27 cellular contexts compared by ENCODE assay signal in the genomic region with DNA sequence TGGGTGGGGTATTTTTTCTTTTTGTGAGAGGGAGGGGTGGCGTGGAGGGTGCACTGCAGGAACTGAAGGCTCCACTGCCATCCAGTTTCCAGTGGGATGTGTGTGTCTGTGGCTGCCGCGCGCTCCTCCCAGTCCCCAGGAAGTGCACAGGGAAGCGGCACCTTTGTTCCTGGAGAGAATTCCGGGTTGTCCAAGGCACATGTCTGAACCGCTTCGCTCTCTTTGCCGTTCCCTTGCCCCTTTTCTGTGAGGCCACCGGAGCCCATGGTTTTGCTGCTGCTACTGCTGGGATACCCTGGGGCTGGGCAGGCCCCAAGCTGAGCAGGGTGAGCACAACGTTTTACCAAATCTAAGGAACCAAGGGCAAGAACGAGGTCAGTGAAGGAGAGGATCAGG. TPM values are rescaled to one million over a fixed set of nuclear protein-coding genes. Genes with fewer than 3 reads are reported as not detected.
DNase-seq lines count a peak whose midpoint lies in the region; ATAC-seq, FAIRE-seq and TF ChIP-seq lines count a peak whose summit lies in the region.
"Had no signal": no experiment of that assay in that cellular context is flagged by ENCODE, and none has a peak within 500 bp of the region (broad histone marks: within the 10 kb centered on the region; RNA-seq: fewer than 3 reads in every experiment).

No MANE protein-coding gene starts in this region.

- H3K4me1 ChIP-seq in BLaER1 (peaks cover 91% of the 10 kb centered on the region), NT2/D1 (ENCODE audit: insufficient read depth, insufficient read length) (peaks cover 36% of the 10 kb centered on the region), HepG2 (ENCODE audit: insufficient read depth, low read length) (peaks cover 4% of the 10 kb centered on the region)
- H3K4me1 ChIP-seq in CD4-positive, CD25-positive, alpha-beta regulatory T cell (ENCODE audit: control insufficient read depth, insufficient read depth, low read length, poor library complexity, severe bottlenecking) = peaks cover 38% of the 10 kb centered on the region
- H3K4me1 ChIP-seq: gastrocnemius medialis, sigmoid colon had no signal

- TF ChIP-seq POLR2A in HepG2 (IDR thresholded peaks at IDR 0.05; ENCODE audit: insufficient read depth in 1 of 2, low read depth in 2 of 2, low read length in 2 of 2) = no peak

- H3K27ac ChIP-seq in BLaER1 (peak overlapping the region; percentile 93), HepG2 (ENCODE audit: extremely low read length, insufficient read depth, low read length) (no peak overlapping the region)
- peak overlapping the region; percentile 51 for H3K27ac ChIP-seq in CD4-positive, CD25-positive, alpha-beta regulatory T cell (ENCODE audit: insufficient read depth, low read length, poor library complexity, severe bottlenecking)
- H3K27ac ChIP-seq: coronary artery, esophagus squamous epithelium, gastrocnemius medialis, sigmoid colon, stomach had no signal

- no peaks in the 10 kb centered on the region for H3K9me3 Mint-ChIP-seq in CD4-positive, CD25-positive, alpha-beta regulatory T cell

- H3K4me3 Mint-ChIP-seq in CD4-positive, CD25-positive, alpha-beta regulatory T cell = peak overlapping the region in 2 of 4 donors; percentile 31 to 64

- ATAC-seq in CD4-positive, CD25-positive, alpha-beta regulatory T cell (ENCODE audit: low read depth in 2 of 2) = no peak
- ATAC-seq in HepG2 (no peak), HG03025 (IDR thresholded peaks at IDR 0.05; ENCODE audit: low FRiP score, unreplicated experiment) (no peak), GM21515 (IDR thresholded peaks at IDR 0.05; ENCODE audit: unreplicated experiment) (no peak)
- ATAC-seq: gastrocnemius medialis had no signal

- no peaks in the 10 kb centered on the region for H4K20me1 ChIP-seq in BLaER1
- H4K20me1 ChIP-seq in HepG2 (ENCODE audit: insufficient read depth, low read length) = no peaks in the 10 kb centered on the region; the same call in 1 of the 2 replicates

- FAIRE-seq in HepG2 (lab: Jason Lieb, UNC) = no peak
- FAIRE-seq: H54, HTR-8/SVneo, islet of Langerhans had no signal

- no peaks in the 10 kb centered on the region for H3K27me3 Mint-ChIP-seq in CD4-positive, CD25-positive, alpha-beta regulatory T cell
- H3K27me3 Mint-ChIP-seq: progenitor cell of endocrine pancreas had no signal

- H3K36me3 Mint-ChIP-seq in CD4-positive, CD25-positive, alpha-beta regulatory T cell = peaks cover 32% of the 10 kb centered on the region

- H3K9me3 ChIP-seq in BLaER1 (peaks cover 5% of the 10 kb centered on the region), NT2/D1 (ENCODE audit: insufficient read depth, low read length) (no peaks in the 10 kb centered on the region), HepG2 (ENCODE audit: low read length) (no peaks in the 10 kb centered on the region)
- no peaks in the 10 kb centered on the region for H3K9me3 ChIP-seq in CD4-positive, CD25-positive, alpha-beta regulatory T cell (ENCODE audit: control insufficient read depth in 2 of 2, low read length in 2 of 2)
- H3K9me3 ChIP-seq: esophagus squamous epithelium, gastrocnemius medialis, sigmoid colon, SK-N-SH, stomach, transverse colon had no signal

- TF ChIP-seq EP300 in HepG2 (IDR thresholded peaks at IDR 0.05; ENCODE audit: low read depth in 2 of 2, low read length in 2 of 2) (no peak), HepG2 (CRISPR knock-in tag; IDR thresholded peaks at IDR 0.05; ENCODE audit: borderline replicate concordance) (no peak)

- TF ChIP-seq CTCF in HepG2 (CRISPR knock-in tag; IDR thresholded peaks at IDR 0.05) = no peak

- H3K79me2 ChIP-seq in HepG2 (ENCODE audit: insufficient read depth, low read length) = no peaks in the 10 kb centered on the region

- in situ Hi-C loops in HepG2 (cut with HindIII; ENCODE audit: extremely low pct_ligation_motif_present, low pct_unique_long_range_greater_than_20kb) = no loop called here

- CTCF ChIA-PET in HepG2 (lab: Yijun Ruan, JAX; ENCODE audit: low intra/inter-chr PET ratio, low total read pairs) = no interaction called here

- no TSS peak for BruUV-seq in HepG2 (replicated peaks; lab: Mats Ljungman, UMichigan)

- H3K27ac Mint-ChIP-seq in CD4-positive, CD25-positive, alpha-beta regulatory T cell = peak overlapping the region in 2 of 3 donors; percentile 77 to 99
- H3K27ac Mint-ChIP-seq: progenitor cell of endocrine pancreas had no signal

- peak overlapping the region; percentile 80 for H3K9ac ChIP-seq in BLaER1
- H3K9ac ChIP-seq in NT2/D1 (ENCODE audit: insufficient read length, low read depth) = peak overlapping the region; percentile 57
- H3K9ac ChIP-seq in HepG2 (ENCODE audit: insufficient read depth, low read depth, low read length) = no peak overlapping the region
- H3K9ac ChIP-seq: SK-N-SH had no signal

- no peak overlapping the region for H2AFZ ChIP-seq in HepG2 (ENCODE audit: low read length)

- no peak for DNase-seq in CD4-positive, CD25-positive, alpha-beta regulatory T cell
- DNase-seq in NT2/D1 (ENCODE audit: low read depth, low spot score) (no peak), HepG2 (ENCODE audit: low spot score) (no peak), NCI-H510A (lab: John Stamatoyannopoulos, UW) (no peak)
- DNase-seq: activated CD4-positive, alpha-beta T cell treated with anti-CD3 and anti-CD28 coated beads, Interleukin-2, amount 50 U/mL, for 48 hours; activated naive CD4-positive, alpha-beta T cell; amygdala; COR-L47; esophagus squamous epithelium; gastrocnemius medialis; NCI-H1092 treated with DMSO at 0.1 percent for 48 hours; NCI-H2029; NCI-H2227 treated with DMSO at 0.1 percent for 48 hours; sigmoid colon; SK-N-SH; stomach; T1000; transverse colon had no signal

- H3K4me3 ChIP-seq in BLaER1 (peak overlapping the region; percentile 66), NT2/D1 (ENCODE audit: insufficient read length, low read depth) (no peak overlapping the region), HepG2 (replicated peaks in 1 of 3; ENCODE audit: insufficient read depth in 1 of 3, low read depth in 2 of 3, low read length in 3 of 3) (no peak overlapping the region)
- H3K4me3 ChIP-seq in CD4-positive, CD25-positive, alpha-beta regulatory T cell (ENCODE audit: low read depth, low read length) = no peak overlapping the region
- H3K4me3 ChIP-seq: coronary artery, esophagus squamous epithelium, gastrocnemius medialis, lung, sigmoid colon, stomach, transverse colon had no signal

- H3K27me3 ChIP-seq in BLaER1 = no peaks in the 10 kb centered on the region
- no peaks in the 10 kb centered on the region for H3K27me3 ChIP-seq in CD4-positive, CD25-positive, alpha-beta regulatory T cell (ENCODE audit: control insufficient read depth, insufficient read depth, low read length)
- no peaks in the 10 kb centered on the region for H3K27me3 ChIP-seq in NT2/D1 (ENCODE audit: insufficient read depth, insufficient read length)
- H3K27me3 ChIP-seq in HepG2 (ENCODE audit: control insufficient read depth in 1 of 2, insufficient read depth in 2 of 2, low read length in 2 of 2) = no peaks in the 10 kb centered on the region
- H3K27me3 ChIP-seq: esophagus squamous epithelium, gastrocnemius medialis, sigmoid colon, stomach, transverse colon had no signal

- no peak for TF ChIP-seq RAD21 in HepG2 (CRISPR knock-in tag; IDR thresholded peaks at IDR 0.05)

- peaks cover 61% of the 10 kb centered on the region for H3K36me3 ChIP-seq in BLaER1
- peaks cover 49% of the 10 kb centered on the region for H3K36me3 ChIP-seq in CD4-positive, CD25-positive, alpha-beta regulatory T cell (ENCODE audit: control insufficient read depth, insufficient read depth, low read length)
- H3K36me3 ChIP-seq in NT2/D1 (ENCODE audit: insufficient read depth, insufficient read length, low read length) = peaks cover 89% of the 10 kb centered on the region
- H3K36me3 ChIP-seq in HepG2 (replicated peaks in 1 of 2; ENCODE audit: control insufficient read depth in 1 of 2, insufficient read depth in 2 of 2, low read length in 2 of 2) = peaks cover 36 to 74% of the 10 kb centered on the region in 2 experiments

- WGBS in HepG2 (ENCODE audit: low lambda C conversion rate) = over 99% methylated on average over 12 of the region's 12 CpGs

- POLR2A ChIA-PET in HepG2 (lab: Yijun Ruan, JAX) = no interaction called here

- peak overlapping the region; percentile 98 for H3K4me2 ChIP-seq in BLaER1
- no peak overlapping the region for H3K4me2 ChIP-seq in HepG2 (ENCODE audit: low read depth, low read length)
- H3K4me2 ChIP-seq: SK-N-SH had no signal

- intact Hi-C loops in HepG2 (cut with micrococcal nuclease; ENCODE audit: unreplicated experiment) = no loop called here

- peaks cover 10 to 47% (median 21%) of the 10 kb centered on the region in 4 donors for H3K4me1 Mint-ChIP-seq in CD4-positive, CD25-positive, alpha-beta regulatory T cell

RNA-seq across cellular contexts. Expression of a gene that starts 19.5 kb away (rescaled TPM):
- total RNA-seq in CD4-positive, CD25-positive, alpha-beta regulatory T cell = 56.3 TPM
- 10 to 100 TPM; 24.1 to 32.8 (median 27.8) TPM for polyA plus RNA-seq in CD4-positive, CD25-positive, alpha-beta regulatory T cell
- 23.5 and 30.6 TPM in 2 replicates for total RNA-seq in HepG2 (2016; rRNA removed; fragmentation: Illumina TruSeq; extraction: Trizol)
- total RNA-seq in HepG2 (2016; cell fraction: cytosol; rRNA removed; fragmentation: Illumina TruSeq; extraction: Trizol; ENCODE audit: low read depth) = 13.8 and 14.5 TPM in 2 replicates
- total RNA-seq in HepG2 (2016; cell fraction: insoluble cytoplasmic fraction; rRNA removed; fragmentation: Illumina TruSeq; extraction: Trizol) = 22.1 and 29.1 TPM in 2 replicates
- total RNA-seq in HepG2 (2016; cell fraction: membrane; rRNA removed; fragmentation: Illumina TruSeq; extraction: Trizol) = 23.0 and 24.3 TPM in 2 replicates
- total RNA-seq in HepG2 (2016; cell fraction: nucleus; rRNA removed; fragmentation: Illumina TruSeq; extraction: Trizol) = 19.3 and 21.6 TPM in 2 replicates
- polyA plus RNA-seq in HepG2 (2011; rRNA removed) = 14.9 and 16.5 TPM in 2 replicates
- 11.3 and 15.5 TPM in 2 replicates for polyA plus RNA-seq in HepG2 (2011; cell fraction: cytosol; rRNA removed)
- 31.3 and 34.0 TPM in 2 replicates for polyA plus RNA-seq in HepG2 (2011; cell fraction: nucleus; rRNA removed)
- 16.6 and 17.2 TPM in 2 replicates for polyA plus RNA-seq in HepG2 (2012)
- 6.9 and 9.7 TPM in 2 replicates for polyA plus RNA-seq in HepG2 (2016; cell fraction: cytosol; fragmentation: Illumina TruSeq; extraction: Trizol; ENCODE audit: low read depth)
- 21.8 and 22.0 TPM in 2 replicates for polyA plus RNA-seq in HepG2 (2016; cell fraction: insoluble cytoplasmic fraction; fragmentation: Illumina TruSeq; extraction: Trizol; ENCODE audit: low read depth)
- 11.2 and 13.0 TPM in 2 replicates for polyA plus RNA-seq in HepG2 (2016; cell fraction: membrane; fragmentation: Illumina TruSeq; extraction: Trizol; ENCODE audit: low read depth)
- 37.2 and 38.9 TPM in 2 replicates for polyA plus RNA-seq in HepG2 (2016; cell fraction: nucleus; fragmentation: Illumina TruSeq; extraction: Trizol; ENCODE audit: insufficient read depth, low read depth)
- 46.7 and 47.0 TPM in 2 replicates for polyA minus RNA-seq in HepG2 (2011; rRNA and poly(A)+ RNA removed; ENCODE audit: low replicate concordance)
- 22.4 and 32.0 TPM in 2 replicates for polyA minus RNA-seq in HepG2 (2011; cell fraction: cytosol; rRNA and poly(A)+ RNA removed)
- polyA minus RNA-seq in HepG2 (2011; cell fraction: nucleus; rRNA and poly(A)+ RNA removed) = 35.9 and 36.8 TPM in 2 replicates

RNA-seq across cellular contexts. Expression of a gene that starts 58.4 kb away (rescaled TPM):
- 0.17 TPM for total RNA-seq in CD4-positive, CD25-positive, alpha-beta regulatory T cell
- not detected for polyA plus RNA-seq in CD4-positive, CD25-positive, alpha-beta regulatory T cell
- 1.4 and 2.2 TPM in 2 replicates for total RNA-seq in HepG2 (2016; rRNA removed; fragmentation: Illumina TruSeq; extraction: Trizol)
- total RNA-seq in HepG2 (2016; cell fraction: cytosol; rRNA removed; fragmentation: Illumina TruSeq; extraction: Trizol; ENCODE audit: low read depth) = 2.8 and 2.9 TPM in 2 replicates
- 1.4 and 2.2 TPM in 2 replicates for total RNA-seq in HepG2 (2016; cell fraction: insoluble cytoplasmic fraction; rRNA removed; fragmentation: Illumina TruSeq; extraction: Trizol)
- 3.6 and 3.7 TPM in 2 replicates for total RNA-seq in HepG2 (2016; cell fraction: membrane; rRNA removed; fragmentation: Illumina TruSeq; extraction: Trizol)
- total RNA-seq in HepG2 (2016; cell fraction: nucleus; rRNA removed; fragmentation: Illumina TruSeq; extraction: Trizol) = 1.6 and 1.8 TPM in 2 replicates
- polyA plus RNA-seq in HepG2 (2011; rRNA removed) = 0.69 and 0.74 TPM in 2 replicates
- polyA plus RNA-seq in HepG2 (2011; cell fraction: cytosol; rRNA removed) = 0.37 and 1.2 TPM in 2 replicates
- polyA plus RNA-seq in HepG2 (2011; cell fraction: nucleus; rRNA removed) = 1.6 and 2.1 TPM in 2 replicates
- polyA plus RNA-seq in HepG2 (2012) = 0.61 and 0.90 TPM in 2 replicates
- polyA plus RNA-seq in HepG2 (2016; cell fraction: cytosol; fragmentation: Illumina TruSeq; extraction: Trizol; ENCODE audit: low read depth) = 3.5 and 3.8 TPM in 2 replicates
- 1.7 and 2.3 TPM in 2 replicates for polyA plus RNA-seq in HepG2 (2016; cell fraction: insoluble cytoplasmic fraction; fragmentation: Illumina TruSeq; extraction: Trizol; ENCODE audit: low read depth)
- 3.3 and 4.1 TPM in 2 replicates for polyA plus RNA-seq in HepG2 (2016; cell fraction: membrane; fragmentation: Illumina TruSeq; extraction: Trizol; ENCODE audit: low read depth)
- 3.3 and 3.4 TPM in 2 replicates for polyA plus RNA-seq in HepG2 (2016; cell fraction: nucleus; fragmentation: Illumina TruSeq; extraction: Trizol; ENCODE audit: insufficient read depth, low read depth)
- 0.62 TPM in 1 of 2 replicates, not detected in the other for polyA minus RNA-seq in HepG2 (2011; rRNA and poly(A)+ RNA removed; ENCODE audit: low replicate concordance)
- 0.40 and 0.62 TPM in 2 replicates for polyA minus RNA-seq in HepG2 (2011; cell fraction: cytosol; rRNA and poly(A)+ RNA removed)
- polyA minus RNA-seq in HepG2 (2011; cell fraction: nucleus; rRNA and poly(A)+ RNA removed) = 0.39 TPM in 1 of 2 replicates, not detected in the other
- total RNA-seq: esophagus squamous epithelium, progenitor cell of endocrine pancreas, sigmoid colon, stomach, transverse colon had no signal
